Comparison of ENCODE assay signal across 8 cellular contexts in the genomic region with DNA sequence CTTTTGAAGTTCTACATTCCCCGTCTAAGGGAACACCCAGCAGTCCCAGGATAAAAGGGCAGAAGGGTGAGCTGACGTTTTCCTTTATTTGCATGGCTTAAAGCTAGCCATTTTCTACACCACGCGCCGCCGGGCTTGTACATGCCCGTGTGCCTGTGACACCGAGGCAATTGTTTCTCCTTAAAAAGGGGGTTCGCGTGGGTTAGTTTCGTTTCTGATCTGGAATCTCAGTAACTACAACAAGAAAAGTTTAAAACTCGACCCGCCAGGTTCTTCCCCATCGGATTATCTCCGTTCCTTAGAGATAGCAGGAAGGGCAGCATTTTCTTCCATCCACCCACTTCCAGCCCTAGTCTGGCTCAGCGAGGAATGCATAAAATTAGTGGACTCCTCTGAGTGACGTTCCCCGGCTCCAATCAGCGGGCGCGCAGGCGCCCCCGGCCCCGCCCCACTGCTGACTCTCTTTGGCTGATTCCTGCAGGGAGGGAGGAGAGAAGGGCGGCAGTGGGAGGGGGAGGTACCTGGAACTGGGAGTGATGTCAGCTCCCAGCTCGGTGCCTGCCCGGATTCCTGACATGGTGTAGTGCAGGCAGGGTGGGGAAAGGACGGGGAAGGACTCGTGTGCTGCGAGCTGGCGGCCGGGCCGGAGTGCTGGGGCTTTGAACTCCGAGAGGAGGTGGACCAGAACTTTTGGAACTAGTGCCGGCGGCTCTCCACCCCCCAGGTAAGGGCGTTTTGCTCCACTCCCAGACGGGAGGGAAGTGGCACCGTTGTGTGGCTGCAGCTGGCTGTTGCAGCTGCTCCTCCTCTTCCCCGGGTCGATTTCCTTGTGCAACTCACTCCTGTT. TPM values are rescaled to one million over a fixed set of nuclear protein-coding genes. Genes with fewer than 3 reads are reported as not detected.
DNase-seq lines count a peak whose midpoint lies in the region; ATAC-seq, FAIRE-seq and TF ChIP-seq lines count a peak whose summit lies in the region.

Gene PPFIBP1 (plus strand): TSS at position 565 of the 847 bp plus-strand sequence. CDS start 109,191 bp downstream, outside the sequence.

- dilution Hi-C loops in IMR-90 (cut with HindIII; ENCODE audit: low sequenced_read_pairs, unreplicated experiment) (no loop called here), endothelial cell of umbilical vein (cut with MboI; ENCODE audit: extremely low pct_ligation_motif_present, low sequenced_read_pairs) (no loop called here)

- in situ Hi-C loops in IMR-90 (cut with MboI; ENCODE audit: low sequenced_read_pairs), result no loop called here

- no peaks in the 10 kb centered on the region for H3K36me3 ChIP-seq in IMR-90 (ENCODE audit: control insufficient read depth, insufficient read depth, low read length)
- no peaks in the 10 kb centered on the region for H3K36me3 ChIP-seq in endothelial cell of umbilical vein (ENCODE audit: control insufficient read depth in 2 of 2, extremely low read depth in 1 of 2, insufficient read depth in 2 of 2, low read length in 2 of 2)

- peaks cover 10% of the 10 kb centered on the region for H3K4me1 ChIP-seq in IMR-90 (ENCODE audit: control insufficient read depth, insufficient read depth, low read length)
- peaks cover 25% of the 10 kb centered on the region for H3K4me1 ChIP-seq in endothelial cell of umbilical vein (ENCODE audit: control insufficient read depth, extremely low read depth, insufficient read depth, low read length)

- H3K9ac ChIP-seq in IMR-90 (ENCODE audit: low read depth, low read length) (peak within 1 kb of the TSS; percentile 92), endothelial cell of umbilical vein (replicated peaks; ENCODE audit: extremely low read depth, insufficient read depth, low read length) (peak within 1 kb of the TSS; percentile 88)

- no peaks in the 10 kb centered on the region for H3K9me3 ChIP-seq in IMR-90 (ENCODE audit: control insufficient read depth, insufficient read depth, low read length)
- no peaks in the 10 kb centered on the region for H3K9me3 ChIP-seq in endothelial cell of umbilical vein (replicated peaks; ENCODE audit: control insufficient read depth, insufficient read depth, low read length)

- H3K56ac ChIP-seq in IMR-90 (ENCODE audit: extremely low read depth, insufficient read depth, low read length), result peak within 1 kb of the TSS; percentile 93

- ATAC-seq in GM21526 (IDR thresholded peaks at IDR 0.05; ENCODE audit: low FRiP score, unreplicated experiment), result peak; percentile 94
- peak; percentile 98 for ATAC-seq in IMR-90 (ENCODE audit: low read depth)

- peaks cover 6% of the 10 kb centered on the region for H3K9me1 ChIP-seq in IMR-90 (ENCODE audit: insufficient read depth, low read length)
- no peaks in the 10 kb centered on the region for H3K9me1 ChIP-seq in endothelial cell of umbilical vein (replicated peaks; ENCODE audit: control insufficient read depth, extremely low read depth, insufficient read depth, low read length)

- DNase-seq in DMS 273 treated with DMSO at 0.1 percent for 48 hours (lab: John Stamatoyannopoulos, UW), result peak; percentile 91
- peak; percentile 97 for DNase-seq in IMR-90
- peak; percentile 98 for DNase-seq in OCI-M1 (lab: John Stamatoyannopoulos, UW)
- peak; percentile 99 for DNase-seq in activated T-cell treated with anti-CD3 and anti-CD28 coated beads for 24 hours (ENCODE audit: low read depth)
- DNase-seq in endothelial cell of umbilical vein (ENCODE audit: low read depth, low spot score), result peak; percentile 99
- peak; percentile 93 for DNase-seq in middle frontal gyrus (ENCODE audit: extremely low spot score, low spot score)
- peak; percentile 93 to 99 for DNase-seq in stimulated activated CD8-positive, alpha-beta memory T cell treated with anti-CD3 and anti-CD28 coated beads, Interleukin-2, amount 100 ng/mL, for 48 hours (ENCODE audit: low read depth in 2 of 2)

- H4K5ac ChIP-seq in IMR-90 (ENCODE audit: low read depth, low read length), result peak within 1 kb of the TSS; percentile 79

- peaks cover 2 to 46% of the 10 kb centered on the region in 2 experiments; a peak in 2 of 4 replicates for H3K79me1 ChIP-seq in IMR-90 (ENCODE audit: low read depth in 1 of 2, low read length in 2 of 2)

- peak within 1 kb of the TSS; percentile 66 for H2BK15ac ChIP-seq in IMR-90 (ENCODE audit: low read depth, low read length)

- peak within 1 kb of the TSS; percentile 84 for H4K91ac ChIP-seq in IMR-90 (ENCODE audit: insufficient read depth, low read depth, low read length)

- H4K20me1 ChIP-seq in IMR-90 (ENCODE audit: insufficient read depth, low read length), result peaks cover 4% of the 10 kb centered on the region; the same call in 1 of the 2 replicates
- no peaks in the 10 kb centered on the region for H4K20me1 ChIP-seq in endothelial cell of umbilical vein (replicated peaks; ENCODE audit: control insufficient read depth, extremely low read depth, insufficient read depth, low read length)

- H3K27ac ChIP-seq in IMR-90 (ENCODE audit: insufficient read depth, low read length) (peak within 1 kb of the TSS; percentile 91), endothelial cell of umbilical vein (ENCODE audit: insufficient read depth, low read depth, low read length) (peak within 1 kb of the TSS; percentile 77)

- TF ChIP-seq POLR2A in IMR-90 (IDR thresholded peaks at IDR 0.05; ENCODE audit: low read depth, low read length), result peak; percentile 90
- TF ChIP-seq POLR2A in endothelial cell of umbilical vein (IDR thresholded peaks at IDR 0.05; ENCODE audit: low read depth, low read length), result peak; percentile 90

- peak; percentile 35 for TF ChIP-seq RAD21 in IMR-90 (IDR thresholded peaks at IDR 0.05; ENCODE audit: low read length)

- H2AFZ ChIP-seq in IMR-90 (replicated peaks; ENCODE audit: low read length, poor library complexity) (peak within 1 kb of the TSS; percentile 96), endothelial cell of umbilical vein (ENCODE audit: low read depth, low read length) (peak within 1 kb of the TSS; percentile 65)

- peak within 1 kb of the TSS; percentile 47; the same call in 1 of the 2 replicates for H2AK5ac ChIP-seq in IMR-90 (ENCODE audit: low read depth, low read length)

- peak within 1 kb of the TSS; percentile 92 for H2BK5ac ChIP-seq in IMR-90 (ENCODE audit: low read depth, low read length, poor library complexity, severe bottlenecking)

- H3K14ac ChIP-seq in IMR-90 (replicated peaks; ENCODE audit: low read depth, low read length), result peak within 1 kb of the TSS; percentile 98

- BruUV-seq in IMR-90 (replicated peaks; lab: Mats Ljungman, UMichigan), result no TSS peak
- BruUV-seq in endothelial cell of umbilical vein (replicated peaks; lab: Mats Ljungman, UMichigan), result TSS peak; percentile 76

- H2BK120ac ChIP-seq in IMR-90 (ENCODE audit: low read depth, low read length), result peak within 1 kb of the TSS; percentile 70

- intact Hi-C loops in IMR-90 (cut with micrococcal nuclease) (loop anchor here (1.0 to 5.0 kb wide), 4 partner anchors 19 to 182 kb away; no protein-coding TSS in a partner anchor), endothelial cell of umbilical vein (cut with micrococcal nuclease) (loop anchor here (1.0 to 2.0 kb wide), 5 partner anchors 50 to 111 kb away; no protein-coding TSS in a partner anchor)

- H3K27me3 ChIP-seq in IMR-90 (ENCODE audit: control insufficient read depth, insufficient read depth, low read length) (no peaks in the 10 kb centered on the region), endothelial cell of umbilical vein (ENCODE audit: control insufficient read depth in 2 of 2, insufficient read depth in 2 of 2, low read length in 2 of 2) (no peaks in the 10 kb centered on the region)

- H3K4ac ChIP-seq in IMR-90 (ENCODE audit: low read depth, low read length), result peak within 1 kb of the TSS; percentile 89

- peak within 1 kb of the TSS; percentile 87 to 89 for H4K8ac ChIP-seq in IMR-90 (ENCODE audit: low read depth in 2 of 2, low read length in 2 of 2)

- peaks cover 44% of the 10 kb centered on the region for H3K79me2 ChIP-seq in endothelial cell of umbilical vein (ENCODE audit: control insufficient read depth, insufficient read depth, low read length)

- H3K4me3 ChIP-seq in IMR-90 (ENCODE audit: insufficient read depth, low read depth, low read length), result peak within 1 kb of the TSS; percentile 84
- H3K4me3 ChIP-seq in endothelial cell of umbilical vein (replicated peaks in 1 of 3; ENCODE audit: insufficient read depth in 1 of 3, low read depth in 1 of 3, low read length in 3 of 3), result peak within 1 kb of the TSS; percentile 65 to 95 (median 80)

- CTCF ChIA-PET in IMR-90 (lab: Yijun Ruan, JAX), result interaction anchor here (1.2 to 1.8 kb wide), 2 partner anchors 32 to 89 kb away, joined by 3 to 9 read pairs; no protein-coding TSS in a partner anchor
- CTCF ChIA-PET in endothelial cell of umbilical vein (lab: Charles Lee), result interaction anchor here (0.7 to 3.5 kb wide), 25 partner anchors 10 to 158 kb away, joined by 3 to 53 read pairs (median 5); no protein-coding TSS in a partner anchor

- peak; percentile 82 for FAIRE-seq in endothelial cell of umbilical vein (lab: Jason Lieb, UNC)

- WGBS in IMR-90 (ENCODE audit: extremely low coverage in 2 of 2, insufficient read length in 1 of 2), 2 experiments, result 0% methylated on average over 16 of the region's 41 CpGs; no CpG with 5 or more reads in 1 of the 2 experiments

- TF ChIP-seq CTCF in IMR-90 (conservative IDR thresholded peaks at IDR 0.05; ENCODE audit: low read depth, low read length) (peak; percentile 24; the same call in 1 of the 2 replicates), endothelial cell of umbilical vein (IDR thresholded peaks at IDR 0.05; ENCODE audit: extremely low read depth in 1 of 2, insufficient read depth in 1 of 2, low read depth in 1 of 2, low read length in 2 of 2) (peak in 1 of 2 donors; percentile 49)

- peak within 1 kb of the TSS; percentile 60 for H2BK20ac ChIP-seq in IMR-90 (ENCODE audit: low read depth, low read length)

- H2AK9ac ChIP-seq in IMR-90 (replicated peaks; ENCODE audit: low read depth, low read length, poor library complexity), result peak within 1 kb of the TSS; percentile 97

- POLR2A ChIA-PET in IMR-90 (lab: Charles Lee; ENCODE audit: unreplicated experiment), result interaction anchor here (0.8 to 1.0 kb wide), 2 partner anchors 18 to 19 kb away, joined by 3 to 7 read pairs; no protein-coding TSS in a partner anchor
- POLR2A ChIA-PET in endothelial cell of umbilical vein (lab: Charles Lee), result interaction anchor here (0.5 to 2.6 kb wide), 7 partner anchors 20 to 104 kb away, joined by 3 to 20 read pairs (median 9); no protein-coding TSS in a partner anchor

- peak within 1 kb of the TSS; percentile 86 for H3K18ac ChIP-seq in IMR-90 (ENCODE audit: low read depth, low read length)

- H3K23ac ChIP-seq in IMR-90 (ENCODE audit: low read depth, low read length), result peak within 1 kb of the TSS; percentile 86

- H3K4me2 ChIP-seq in IMR-90 (ENCODE audit: low read depth, low read length) (peak within 1 kb of the TSS; percentile 99), endothelial cell of umbilical vein (ENCODE audit: insufficient read depth, low read length) (peak within 1 kb of the TSS; percentile 90)

RNA-seq across cellular contexts. Expression of gene PPFIBP1, which starts in this region (rescaled TPM):
- total RNA-seq in IMR-90 (2012; rRNA removed) (72.2 and 78.6 TPM in 2 replicates), endothelial cell of umbilical vein (154 TPM in 2 replicates)
- polyA plus RNA-seq in IMR-90 (2012; rRNA removed) (27.5 and 30.4 TPM in 2 replicates), endothelial cell of umbilical vein (37.2 and 45.5 TPM in 2 replicates)
- polyA plus RNA-seq in IMR-90 (2012; cell fraction: cytosol; rRNA removed), result 6.9 and 9.1 TPM in 2 replicates
- polyA plus RNA-seq in IMR-90 (2012; cell fraction: nucleus; rRNA removed; ENCODE audit: low replicate concordance), result 14.5 and 64.6 TPM in 2 replicates
- polyA plus RNA-seq in endothelial cell of umbilical vein (2011; cell fraction: cytosol; rRNA removed), result 41.7 and 42.3 TPM in 2 replicates
- 179 and 233 TPM in 2 replicates for polyA plus RNA-seq in endothelial cell of umbilical vein (2011; cell fraction: nucleus; rRNA removed)
- polyA plus RNA-seq in endothelial cell of umbilical vein (2012), result 84.8 and 122 TPM in 2 replicates
- polyA minus RNA-seq in endothelial cell of umbilical vein, result 182 and 216 TPM in 2 replicates
- 8.4 TPM for polyA minus RNA-seq in endothelial cell of umbilical vein (2011; cell fraction: cytosol; rRNA and poly(A)+ RNA removed)
- polyA minus RNA-seq in endothelial cell of umbilical vein (2011; cell fraction: nucleus; rRNA and poly(A)+ RNA removed), result 280 and 362 TPM in 2 replicates

Comparison
In these comparisons a context has a peak if more than half of its experiments do, and no peak if none do; other contexts are left out.
1. Peak in every context shown above with its lines: DNase-seq, ATAC-seq, H3K4me3 ChIP-seq and H3K27ac ChIP-seq.